In genomic region chr2:237128845-237129592, GRCh38 we compare ENCODE assay signal across 26 cellular contexts. TPM values are rescaled to one million over a fixed set of nuclear protein-coding genes. Genes with fewer than 3 reads are reported as not detected.
DNase-seq lines count a peak whose midpoint lies in the region; ATAC-seq, FAIRE-seq and TF ChIP-seq lines count a peak whose summit lies in the region.
"Had no signal": no experiment of that assay in that cellular context is flagged by ENCODE, and none has a peak within 500 bp of the region (broad histone marks: within the 10 kb centered on the region; RNA-seq: fewer than 3 reads in every experiment).

No MANE protein-coding gene starts in this region.

- in situ Hi-C loops in GM12878 (cut with MboI), result no loop called here

- no TSS peak for BruUV-seq in GM12878 (replicated peaks; lab: Mats Ljungman, UMichigan)

- no peaks in the 10 kb centered on the region for H3K9me2 ChIP-seq in SK-N-SH

- CTCF ChIA-PET in SK-N-SH (lab: Yijun Ruan, JAX), result interaction anchor here (1.0 kb wide), 1 partner anchor 11 kb away, joined by 3 read pairs; no protein-coding TSS in a partner anchor
- CTCF ChIA-PET in GM12878 (lab: Yijun Ruan, JAX), result no interaction called here

- H4K91ac ChIP-seq in neuronal stem cell (ENCODE audit: low read depth, low read length, poor library complexity), result no peak overlapping the region

- ATAC-seq in SK-N-SH treated with all-trans-retinoic acid at 6 μM for 48 hours (no peak), GM12878 (no peak)
- ATAC-seq: activated CD8-positive, alpha-beta T cell treated with anti-CD3 and anti-CD28 coated beads, Interleukin-2, amount 10 ng/mL, durations not matched to agents 7 days and 5 days; naive thymus-derived CD8-positive, alpha-beta T cell; T-helper 17 cell had no signal

- H3K4me3 ChIP-seq in SK-N-SH (ENCODE audit: low read depth in 2 of 2, low read length in 1 of 2) (no peak overlapping the region), GM12878 (no peak overlapping the region), neuronal stem cell (ENCODE audit: low read length in 2 of 2) (peak overlapping the region in 1 of 2 donors; percentile 43), vagina (peak overlapping the region in 1 of 2 donors; percentile 17)
- H3K4me3 ChIP-seq: ascending aorta, left ventricle myocardium inferior, upper lobe of left lung had no signal

- H2BK120ac ChIP-seq in neuronal stem cell (ENCODE audit: low read depth, low read length), result no peak overlapping the region

- H2AFZ ChIP-seq in SK-N-SH (ENCODE audit: low read depth) (no peak overlapping the region), GM12878 (ENCODE audit: control insufficient read depth, low read depth, low read length) (no peak overlapping the region), neuronal stem cell (ENCODE audit: low read length) (no peak overlapping the region)

- no peak for TF ChIP-seq RAD21 in SK-N-SH (IDR thresholded peaks at IDR 0.05; ENCODE audit: low read length)
- TF ChIP-seq RAD21 in GM12878 (IDR thresholded peaks at IDR 0.05; ENCODE audit: insufficient read depth, low read depth, low read length), result no peak

- H3K9ac ChIP-seq in SK-N-SH (no peak overlapping the region), GM12878 (ENCODE audit: control insufficient read depth, insufficient read depth, low read length) (no peak overlapping the region), neuronal stem cell (ENCODE audit: low read depth, low read length, poor library complexity) (no peak overlapping the region)

- H2AK5ac ChIP-seq in neuronal stem cell (ENCODE audit: low read depth, low read length), result no peak overlapping the region

- 86% methylated on average over 10 of the region's 10 CpGs for WGBS in SK-N-SH (ENCODE audit: low lambda C conversion rate)
- 53% methylated on average over 10 of the region's 10 CpGs for WGBS in GM12878 (ENCODE audit: insufficient coverage, insufficient replicate concordance, low lambda C conversion rate, missing lambda C conversion rate)
- 100% methylated on average over 1 to 2 of the region's 10 CpGs for WGBS in neuronal stem cell (ENCODE audit: extremely low coverage in 2 of 2, insufficient read length in 2 of 2, insufficient replicate concordance in 1 of 2), 2 donors

- intact Hi-C loops in GM12878 (cut with micrococcal nuclease; ENCODE audit: unreplicated experiment), result loop anchor here (10.0 kb wide), 1 partner anchor 346 kb away; no protein-coding TSS in a partner anchor
- intact Hi-C loops in vagina (cut with DNase I), result loop anchor here (10.0 kb wide), 1 partner anchor 446 kb away; no protein-coding TSS in a partner anchor

- no peak overlapping the region for H4K8ac ChIP-seq in neuronal stem cell (ENCODE audit: low read depth, low read length)

- H3K4me1 ChIP-seq in SK-N-SH (ENCODE audit: control insufficient read depth in 1 of 2, insufficient read depth in 2 of 2, low read depth in 1 of 2, low read length in 1 of 2) (peaks cover 0 to 13% of the 10 kb centered on the region in 2 experiments; a peak in 3 of 4 replicates), GM12878 (ENCODE audit: control insufficient read depth, insufficient read depth, low read length) (no peaks in the 10 kb centered on the region), neuronal stem cell (ENCODE audit: control insufficient read depth in 2 of 2, insufficient read depth in 1 of 2, low read depth in 1 of 2, low read length in 2 of 2) (peaks cover 4 to 5% of the 10 kb centered on the region in 2 donors), vagina (peaks cover 38% of the 10 kb centered on the region)

- SMC1A ChIA-PET in GM12878 (lab: Charles Lee; ENCODE audit: uncharacterized antibody, unreplicated experiment), result no interaction called here

- H3K36me3 ChIP-seq in SK-N-SH (replicated peaks in 1 of 2; ENCODE audit: control insufficient read depth in 1 of 2, insufficient read depth in 2 of 2, low read length in 1 of 2) (no peaks in the 10 kb centered on the region), GM12878 (ENCODE audit: control insufficient read depth in 2 of 2, insufficient read depth in 2 of 2, low read length in 1 of 2) (no peaks in the 10 kb centered on the region), neuronal stem cell (replicated peaks in 1 of 2; ENCODE audit: control insufficient read depth in 2 of 2, insufficient read depth in 2 of 2, low read length in 2 of 2) (peaks cover 0 to 4% of the 10 kb centered on the region in 2 donors), vagina (no peaks in the 10 kb centered on the region)
- H3K36me3 ChIP-seq: ascending aorta, left ventricle myocardium inferior, upper lobe of left lung had no signal

- H3K27me3 ChIP-seq in SK-N-SH (ENCODE audit: insufficient read depth) (no peaks in the 10 kb centered on the region), GM12878 (replicated peaks in 1 of 2; ENCODE audit: control insufficient read depth in 2 of 2, insufficient read depth in 2 of 2, low read length in 1 of 2) (no peaks in the 10 kb centered on the region), neuronal stem cell (ENCODE audit: control insufficient read depth in 3 of 3, insufficient read depth in 3 of 3, low read depth in 1 of 3, low read length in 3 of 3) (no peaks in the 10 kb centered on the region), vagina (no peaks in the 10 kb centered on the region)
- H3K27me3 ChIP-seq: ascending aorta, upper lobe of left lung had no signal

- H3K27ac ChIP-seq in SK-N-SH (ENCODE audit: low read depth in 2 of 2, low read length in 1 of 2) (peak overlapping the region in 1 of 2 experiments; percentile 85; a peak in 1 of 4 replicates), GM12878 (ENCODE audit: control insufficient read depth, insufficient read depth) (no peak overlapping the region), neuronal stem cell (replicated peaks; ENCODE audit: low read length) (peak overlapping the region; percentile 1), vagina (peak overlapping the region; percentile 98)
- H3K27ac ChIP-seq: 22Rv1 had no signal

- H3K14ac ChIP-seq in neuronal stem cell (ENCODE audit: low read length), result peak overlapping the region; percentile 59

- no peak overlapping the region for H3K23ac ChIP-seq in neuronal stem cell (ENCODE audit: low read depth, low read length, poor library complexity)

- no peak overlapping the region for H3K4ac ChIP-seq in neuronal stem cell (ENCODE audit: low read length)

- H3K18ac ChIP-seq in neuronal stem cell (ENCODE audit: low read length), result no peak overlapping the region

- H2BK5ac ChIP-seq in neuronal stem cell (ENCODE audit: low read length), result no peak overlapping the region

- TF ChIP-seq POLR2A in GM12878 (IDR thresholded peaks at IDR 0.05; ENCODE audit: low read depth, low read length) (no peak), vagina (IDR thresholded peaks at IDR 0.05) (no peak)

- RAD21 ChIA-PET in GM12878 (lab: Charles Lee; ENCODE audit: unreplicated experiment), result no interaction called here

- H3K4me2 ChIP-seq in SK-N-SH (peak overlapping the region; percentile 75), GM12878 (ENCODE audit: control insufficient read depth, insufficient read depth) (no peak overlapping the region), neuronal stem cell (ENCODE audit: insufficient read depth, low read length, poor library complexity, severe bottlenecking) (no peak overlapping the region)

- H2BK15ac ChIP-seq in neuronal stem cell (ENCODE audit: low read length), result no peak overlapping the region

- H3K79me1 ChIP-seq in neuronal stem cell (ENCODE audit: low read depth, low read length), result no peaks in the 10 kb centered on the region

- H3K79me2 ChIP-seq in SK-N-SH (ENCODE audit: insufficient read depth), result no peaks in the 10 kb centered on the region
- H3K79me2 ChIP-seq in GM12878 (ENCODE audit: control insufficient read depth, insufficient read depth, low read length), result no peaks in the 10 kb centered on the region

- POLR2A ChIA-PET in SK-N-SH (lab: Yijun Ruan, JAX) (no interaction called here), GM12878 (lab: Charles Lee) (no interaction called here)

- peak; percentile 47 for FAIRE-seq in GM12878 (lab: Jason Lieb, UNC)
- FAIRE-seq: H54, islet of Langerhans had no signal

- TF ChIP-seq CTCF in SK-N-SH (IDR thresholded peaks at IDR 0.05), result no peak
- TF ChIP-seq CTCF in GM12878 (IDR thresholded peaks at IDR 0.05 in 2 of 3, conservative IDR thresholded peaks at IDR 0.05 in 1 of 3; ENCODE audit: control insufficient read depth in 2 of 3, extremely low read depth in 1 of 3, insufficient read depth in 1 of 3, low read depth in 3 of 3, low read length in 3 of 3), result no peak
- no peak for TF ChIP-seq CTCF in vagina (IDR thresholded peaks at IDR 0.05)

- no peak overlapping the region for H2BK12ac ChIP-seq in neuronal stem cell (ENCODE audit: low read length)

- no peaks in the 10 kb centered on the region for H3K9me3 ChIP-seq in SK-N-SH
- H3K9me3 ChIP-seq in GM12878 (replicated peaks; ENCODE audit: control insufficient read depth, insufficient read depth, low read length), result no peaks in the 10 kb centered on the region; the same call in 1 of the 3 replicates
- H3K9me3 ChIP-seq in neuronal stem cell (replicated peaks in 1 of 2; ENCODE audit: control insufficient read depth in 2 of 2, insufficient read depth in 1 of 2, low read depth in 1 of 2, low read length in 2 of 2), result peaks cover 6 to 19% of the 10 kb centered on the region in 2 donors
- H3K9me3 ChIP-seq in vagina, result no peaks in the 10 kb centered on the region
- H3K9me3 ChIP-seq: ascending aorta, left ventricle myocardium inferior, upper lobe of left lung had no signal

- no peaks in the 10 kb centered on the region for H4K20me1 ChIP-seq in SK-N-SH (ENCODE audit: insufficient read depth)
- H4K20me1 ChIP-seq in GM12878 (ENCODE audit: control insufficient read depth, insufficient read depth), result no peaks in the 10 kb centered on the region

- DNase-seq in SK-N-SH (no peak), GM12878 (ENCODE audit: low read depth, low spot score) (no peak), neuronal stem cell (ENCODE audit: low spot score) (no peak), vagina (ENCODE audit: extremely low spot score in 2 of 2) (peak in 1 of 2 donors; percentile 83), CD1c-positive myeloid dendritic cell (ENCODE audit: extremely low spot score) (no peak)
- DNase-seq in stimulated activated CD8-positive, alpha-beta memory T cell treated with anti-CD3 and anti-CD28 coated beads, Interleukin-4, amount 100 ng/mL, for 48 hours, result no peak
- no peak for DNase-seq in stimulated activated CD4-positive, alpha-beta T cell treated with anti-CD3 and anti-CD28 coated beads, Interleukin-15, amount 100 ng/mL, for 24 hours
- DNase-seq: activated CD4-positive, alpha-beta T cell treated with anti-CD3 and anti-CD28 coated beads for 1 hour; AML-193; CD8-positive, alpha-beta memory T cell; DMS 273 treated with DMSO at 0.1 percent for 48 hours; NCI-H1048; NCI-H1930; NCI-H526 treated with DMSO at 0.1 percent for 48 hours; occipital lobe; RPMI8226; T-helper 17 cell had no signal

- TF ChIP-seq EP300 in SK-N-SH (IDR thresholded peaks at IDR 0.05; ENCODE audit: borderline replicate concordance in 1 of 2, low read depth in 1 of 2, low read length in 1 of 2), result no peak
- TF ChIP-seq EP300 in GM12878 (IDR thresholded peaks at IDR 0.05; ENCODE audit: borderline replicate concordance in 1 of 2, control insufficient read depth in 1 of 2, low read depth in 2 of 2, low read length in 2 of 2), result no peak

- H3F3A ChIP-seq in SK-N-SH (replicated peaks; ENCODE audit: insufficient read depth), result peaks cover 25% of the 10 kb centered on the region

RNA-seq across cellular contexts. Expression of gene COPS8, which starts 43.3 kb away (rescaled TPM):
- 107 and 123 TPM in 2 replicates for polyA plus RNA-seq in SK-N-SH (2012; rRNA removed)
- 147 and 188 TPM in 2 replicates for polyA plus RNA-seq in SK-N-SH (2012; cell fraction: cytosol; rRNA removed)
- 29.4 and 69.0 TPM in 2 replicates for polyA plus RNA-seq in SK-N-SH (2012; cell fraction: nucleus; rRNA removed)
- 57.9 and 66.7 TPM in 2 replicates for total RNA-seq in GM12878 (2013; cell fraction: nucleolus; rRNA removed)
- total RNA-seq in GM12878 (2014; rRNA removed), result 85.2 and 97.9 TPM in 2 replicates
- total RNA-seq in GM12878 (2014; rRNA removed; fragmentation: Illumina TruSeq; extraction: Trizol), result 63.2 and 63.6 TPM in 2 replicates
- total RNA-seq in GM12878 (2021), result 44.0 and 46.6 TPM in 2 replicates
- polyA plus RNA-seq in GM12878 (2011; ENCODE audit: low read depth), result 15.2 TPM
- 108 and 139 TPM in 2 replicates for polyA plus RNA-seq in GM12878 (2011; rRNA removed)
- polyA plus RNA-seq in GM12878 (2011; cell fraction: cytosol; rRNA removed), result 55.7 and 60.4 TPM in 2 replicates
- 50.4 and 51.7 TPM in 2 replicates for polyA plus RNA-seq in GM12878 (2011; cell fraction: nucleus; rRNA removed)
- 23.6 and 30.4 TPM in 2 replicates for polyA plus RNA-seq in GM12878 (2012)
- 72.2 and 83.4 TPM in 2 replicates for polyA plus RNA-seq in GM12878 (2014; fragmentation: Illumina TruSeq; extraction: Trizol)
- 100 to 1,000 TPM; 106 to 133 TPM for polyA plus RNA-seq in GM12878 (2014; fragmentation: Nextera tagmentation; extraction: Ambion mirVana)
- 99.0 and 111 TPM in 2 replicates for polyA plus RNA-seq in GM12878 (2014; rRNA removed)
- polyA plus RNA-seq in GM12878 (2016; fragmentation: Nextera tagmentation; extraction: Ambion mirVana), result 100 to 1,000 TPM; 118 to 134 TPM
- 27.8 and 28.5 TPM in 2 replicates for polyA minus RNA-seq in GM12878 (2011; rRNA and poly(A)+ RNA removed)
- 9.0 and 13.2 TPM in 2 replicates for polyA minus RNA-seq in GM12878 (2011; cell fraction: cytosol; rRNA and poly(A)+ RNA removed)
- 16.1 and 23.0 TPM in 2 replicates for polyA minus RNA-seq in GM12878 (2011; cell fraction: nucleus; rRNA and poly(A)+ RNA removed)
- 48.8 TPM for polyA plus RNA-seq in neuronal stem cell (2013, experiment 1 of 2)
- polyA plus RNA-seq in neuronal stem cell (2013, experiment 2 of 2), result 50.0 TPM
- 46.9 TPM for total RNA-seq in vagina
